In the genomic region with DNA sequence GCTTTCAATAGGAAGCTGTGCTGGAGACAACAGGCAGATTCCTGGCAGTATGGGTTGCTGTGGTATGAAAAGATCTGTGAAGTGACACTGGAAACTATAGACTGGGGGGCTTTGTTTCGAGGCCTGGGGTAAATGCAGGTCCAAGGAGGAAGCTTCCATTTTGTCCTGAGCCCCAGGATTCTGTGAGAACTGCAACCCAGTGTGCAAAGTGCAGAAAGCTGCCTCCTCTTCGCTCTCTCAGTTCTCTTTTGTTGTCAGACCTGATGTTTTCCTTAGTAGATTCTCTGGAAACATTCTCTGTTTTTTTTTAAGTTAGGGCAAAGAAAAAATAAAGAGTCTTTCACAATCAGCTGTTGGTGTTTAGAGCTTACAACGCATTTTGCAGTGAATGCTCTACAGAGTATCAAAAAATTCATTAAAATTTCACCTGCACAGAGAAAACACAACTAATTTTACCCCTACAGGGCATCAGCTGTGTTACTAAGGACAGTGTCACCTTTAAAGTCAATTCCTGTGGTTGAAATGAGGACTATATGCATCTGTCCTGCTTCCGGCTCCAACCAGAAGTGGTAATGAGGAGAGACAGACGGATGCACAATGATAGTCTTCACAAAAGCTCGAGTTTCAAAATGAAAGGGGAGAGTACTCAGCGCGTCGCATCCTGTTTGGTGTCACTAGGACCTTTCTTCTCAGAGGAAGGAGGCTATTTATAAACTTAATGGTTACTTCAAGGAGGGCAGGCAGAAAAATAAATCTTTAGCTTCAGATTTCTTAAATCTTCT, we compare ENCODE assay signal across 9 cellular contexts.
DNase-seq lines count a peak whose midpoint lies in the region; ATAC-seq and TF ChIP-seq lines count a peak whose summit lies in the region.
"Had no signal": no experiment of that assay in that cellular context is flagged by ENCODE, and none has a peak within 500 bp of the region (broad histone marks: within the 10 kb centered on the region; RNA-seq: fewer than 3 reads in every experiment).

No MANE protein-coding gene starts in this region.

- in situ Hi-C loops in GM13976 (cut with MboI; ENCODE audit: low sequenced_read_pairs, unreplicated experiment) (no loop called here), KBM-7 (cut with MboI; ENCODE audit: low pct_unique_long_range_greater_than_20kb, low sequenced_read_pairs) (no loop called here)

- peak; percentile 58 for DNase-seq in GM13976 (ENCODE audit: low spot score)
- peak; percentile 82 for DNase-seq in KBM-7
- peak; percentile 17 for DNase-seq in activated T-helper 1 cell treated with Interleukin-2 at 50 U/mL for 16 hours (ENCODE audit: low read depth)
- DNase-seq in natural killer cell, result peak; percentile 18
- DNase-seq in COLO668 (lab: John Stamatoyannopoulos, UW; ENCODE audit: unreplicated experiment), result no peak
- DNase-seq in inferior parietal cortex (ENCODE audit: extremely low spot score), result no peak
- DNase-seq in NCI-H1048 (lab: John Stamatoyannopoulos, UW), result no peak

- H3K36me3 Mint-ChIP-seq in natural killer cell, result no peaks in the 10 kb centered on the region

- H3K4me1 Mint-ChIP-seq in natural killer cell, result peaks cover 26% of the 10 kb centered on the region in 2 donors

- H3K4me3 Mint-ChIP-seq in natural killer cell, result peak overlapping the region; percentile 84

- H3K27me3 Mint-ChIP-seq in natural killer cell (ENCODE audit: low read depth in 2 of 2), result no peaks in the 10 kb centered on the region

- no peak for TF ChIP-seq CTCF in GM13976 (IDR thresholded peaks at IDR 0.05; ENCODE audit: borderline replicate concordance, control extremely low read depth, extremely low read depth, insufficient read depth, missing control alignments)
- no peak for TF ChIP-seq CTCF in natural killer cell (IDR thresholded peaks at IDR 0.05)

- peak overlapping the region; percentile 83 to 93 for H3K27ac Mint-ChIP-seq in natural killer cell

- intact Hi-C loops in natural killer cell (cut with micrococcal nuclease), result no loop called here

- ATAC-seq in GM21447 (IDR thresholded peaks at IDR 0.05; ENCODE audit: unreplicated experiment) (peak; percentile 97), natural killer cell (peak; percentile 84 to 85 (median 85))
- ATAC-seq: K562 had no signal

- H3K9me3 Mint-ChIP-seq in natural killer cell, result no peaks in the 10 kb centered on the region

Comparison
In these comparisons a context has a peak if more than half of its experiments do, and no peak if none do; other contexts are left out.
1. DNase-seq: peak in GM13976 (single experiment), KBM-7 (single experiment), activated T-helper 1 cell treated with Interleukin-2 at 50 U/mL for 16 hours (single experiment) and natural killer cell (single experiment); none in COLO668 (single experiment), inferior parietal cortex (single experiment) and NCI-H1048 (single experiment).